Comparison of ENCODE assay signal across 16 cellular contexts in the genomic region with DNA sequence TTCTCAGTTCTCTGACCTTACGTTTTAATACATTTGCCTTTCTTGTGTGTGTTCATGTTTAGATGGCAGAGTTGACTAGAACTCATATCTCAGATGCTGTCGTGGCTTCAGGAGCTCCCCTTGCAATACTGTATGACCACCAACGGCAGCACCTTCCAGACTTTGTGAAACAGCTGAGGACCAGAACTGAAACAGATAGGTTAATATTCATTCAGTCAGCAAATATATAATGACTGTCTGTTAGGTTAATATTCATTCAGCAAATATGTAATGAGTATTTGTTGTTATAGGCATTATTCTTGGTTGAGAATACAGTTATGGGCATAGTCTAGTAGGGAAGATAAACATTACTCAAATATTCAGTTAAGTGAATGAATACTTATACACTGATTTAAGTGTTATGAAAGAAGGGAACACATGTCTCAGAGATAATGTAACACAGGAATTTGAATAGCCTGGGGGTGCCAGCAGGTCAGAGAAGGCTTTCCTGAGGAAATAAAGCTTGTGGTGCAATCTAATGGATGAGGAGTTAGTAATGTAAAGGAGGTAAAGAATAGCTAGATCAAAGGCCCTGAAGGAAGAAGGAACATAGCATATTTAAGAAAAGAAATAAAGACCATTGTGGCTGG.
DNase-seq lines count a peak whose midpoint lies in the region; ATAC-seq, FAIRE-seq and TF ChIP-seq lines count a peak whose summit lies in the region.
"Had no signal": no experiment of that assay in that cellular context is flagged by ENCODE, and none has a peak within 500 bp of the region (broad histone marks: within the 10 kb centered on the region; RNA-seq: fewer than 3 reads in every experiment).

No MANE protein-coding gene starts in this region.

- no peak for FAIRE-seq in GM12892 (lab: Jason Lieb, UNC)
- FAIRE-seq: GM12878 had no signal

- peak overlapping the region; percentile 6 for H3K27ac Mint-ChIP-seq in activated T-helper 17 cell treated with anti-CD3 and anti-CD28 coated beads, Interleukin-2, amount 50 U/mL, for 72 hours
- H3K27ac Mint-ChIP-seq: B cell had no signal

- H3K9me3 Mint-ChIP-seq in activated T-helper 17 cell treated with anti-CD3 and anti-CD28 coated beads, Interleukin-2, amount 50 U/mL, for 72 hours = no peaks in the 10 kb centered on the region

- no peak overlapping the region for H3K4me3 Mint-ChIP-seq in activated T-helper 17 cell treated with anti-CD3 and anti-CD28 coated beads, Interleukin-2, amount 50 U/mL, for 72 hours
- H3K4me3 Mint-ChIP-seq: B cell had no signal

- peak overlapping the region; percentile 71 for H3K27ac ChIP-seq in 22Rv1
- H3K27ac ChIP-seq: esophagus muscularis mucosa had no signal

- TF ChIP-seq CTCF in 22Rv1 (IDR thresholded peaks at IDR 0.05) = no peak
- no peak for TF ChIP-seq CTCF in fibroblast of mammary gland (conservative IDR thresholded peaks at IDR 0.05; ENCODE audit: control insufficient read depth, insufficient read depth, low read depth, low read length)

- DNase-seq in GM04503 (ENCODE audit: low read depth) (peak; percentile 39), fibroblast of mammary gland (ENCODE audit: low read depth) (peak; percentile 43), GM12892 (ENCODE audit: insufficient read length) (no peak), hypothalamus (lab: John Stamatoyannopoulos, UW) (no peak)
- DNase-seq: activated naive CD4-positive, alpha-beta T cell; DMS79; NCI-H2171 treated with DMSO at 0.1 percent for 48 hours; occipital lobe; SIG-M5 had no signal

- H3K27me3 Mint-ChIP-seq in activated T-helper 17 cell treated with anti-CD3 and anti-CD28 coated beads, Interleukin-2, amount 50 U/mL, for 72 hours = no peaks in the 10 kb centered on the region
- H3K27me3 Mint-ChIP-seq: B cell had no signal

- TF ChIP-seq POLR2A in GM12892 (IDR thresholded peaks at IDR 0.05; ENCODE audit: low read depth, low read length) = no peak

- ATAC-seq in activated T-helper 17 cell treated with anti-CD3 and anti-CD28 coated beads, Interleukin-2, amount 50 U/mL, for 72 hours (replicated peaks) = no peak
- no peak for ATAC-seq in HG03442 (IDR thresholded peaks at IDR 0.05; ENCODE audit: unreplicated experiment)
- ATAC-seq in GM19455 (IDR thresholded peaks at IDR 0.05; ENCODE audit: unreplicated experiment) = no peak
- ATAC-seq: GM12878 had no signal

- no peak overlapping the region for H3K4me3 ChIP-seq in fibroblast of mammary gland (ENCODE audit: control insufficient read depth, low read depth, low read length)
- H3K4me3 ChIP-seq: esophagus muscularis mucosa, GM12878 had no signal

- peaks cover 89% of the 10 kb centered on the region for H3K36me3 Mint-ChIP-seq in activated T-helper 17 cell treated with anti-CD3 and anti-CD28 coated beads, Interleukin-2, amount 50 U/mL, for 72 hours (ENCODE audit: low read depth)

- no peaks in the 10 kb centered on the region for H3K4me1 Mint-ChIP-seq in activated T-helper 17 cell treated with anti-CD3 and anti-CD28 coated beads, Interleukin-2, amount 50 U/mL, for 72 hours
- H3K4me1 Mint-ChIP-seq: B cell had no signal

Comparison
In these comparisons a context has a peak if more than half of its experiments do, and no peak if none do; other contexts are left out.
1. DNase-seq: peak in GM04503 (single experiment) and fibroblast of mammary gland (single experiment); none in GM12892 (single experiment) and hypothalamus (0 of 51).